In genomic region chr1:107532318-107532717, GRCh38 we compare ENCODE assay signal across 12 cellular contexts.
DNase-seq lines count a peak whose midpoint lies in the region; ATAC-seq and TF ChIP-seq lines count a peak whose summit lies in the region.
"Had no signal": no experiment of that assay in that cellular context is flagged by ENCODE, and none has a peak within 500 bp of the region (broad histone marks: within the 10 kb centered on the region; RNA-seq: fewer than 3 reads in every experiment).

No MANE protein-coding gene starts in this region.

- H3K4me1 ChIP-seq in ascending aorta, result no peaks in the 10 kb centered on the region

- DNase-seq in DMS 273 treated with DMSO at 0.1 percent for 48 hours (lab: John Stamatoyannopoulos, UW) (peak; percentile 85), NCI-H128 (lab: John Stamatoyannopoulos, UW; ENCODE audit: unreplicated experiment) (peak; percentile 73), NCI-H82 (lab: John Stamatoyannopoulos, UW) (peak; percentile 70), glutamatergic neuron (peak; percentile 44), CD1c-positive myeloid dendritic cell (ENCODE audit: extremely low spot score) (no peak), ascending aorta (ENCODE audit: low spot score in 2 of 2) (no peak)
- no peak for DNase-seq in activated CD4-positive, alpha-beta T cell treated with anti-CD3 and anti-CD28 coated beads, Interleukin-2, amount 50 U/mL, for 1 hour
- DNase-seq: activated naive CD4-positive, alpha-beta T cell treated with anti-CD3 and anti-CD28 coated beads, Interleukin-2, amount 10 ng/mL, durations not matched to agents 7 days and 5 days; MV-4-11; stimulated activated CD4-positive, alpha-beta T cell treated with anti-CD3 and anti-CD28 coated beads, Interleukin-15, amount 100 ng/mL, for 24 hours had no signal

- no peak overlapping the region for H3K4me3 ChIP-seq in ascending aorta
- H3K4me3 ChIP-seq: thoracic aorta had no signal

- H3K27me3 Mint-ChIP-seq in glutamatergic neuron (ENCODE audit: unreplicated experiment), result peaks cover 3% of the 10 kb centered on the region
- H3K27me3 Mint-ChIP-seq: activated naive CD4-positive, alpha-beta T cell treated with anti-CD3 and anti-CD28 coated beads, Interleukin-2, amount 10 ng/mL, durations not matched to agents 7 days and 5 days had no signal

- intact Hi-C loops in ascending aorta (cut with DNase I), result no loop called here

- peak overlapping the region; percentile 87 for H3K27ac Mint-ChIP-seq in glutamatergic neuron (ENCODE audit: unreplicated experiment)
- H3K27ac Mint-ChIP-seq: activated naive CD4-positive, alpha-beta T cell treated with anti-CD3 and anti-CD28 coated beads, Interleukin-2, amount 10 ng/mL, durations not matched to agents 7 days and 5 days had no signal

- peaks cover 7% of the 10 kb centered on the region for H3K9me3 Mint-ChIP-seq in glutamatergic neuron (ENCODE audit: unreplicated experiment)
- H3K9me3 Mint-ChIP-seq: activated naive CD4-positive, alpha-beta T cell treated with anti-CD3 and anti-CD28 coated beads, Interleukin-2, amount 10 ng/mL, durations not matched to agents 7 days and 5 days had no signal

- no peaks in the 10 kb centered on the region for H3K27me3 ChIP-seq in ascending aorta

- H3K4me1 Mint-ChIP-seq in glutamatergic neuron (ENCODE audit: low read depth, unreplicated experiment), result peaks cover 48% of the 10 kb centered on the region
- H3K4me1 Mint-ChIP-seq: activated naive CD4-positive, alpha-beta T cell treated with anti-CD3 and anti-CD28 coated beads, Interleukin-2, amount 10 ng/mL, durations not matched to agents 7 days and 5 days had no signal

- no peak for ATAC-seq in HG02610 (IDR thresholded peaks at IDR 0.05; ENCODE audit: unreplicated experiment)

- no peaks in the 10 kb centered on the region for H3K36me3 ChIP-seq in ascending aorta
- H3K36me3 ChIP-seq: thoracic aorta had no signal

- H3K36me3 Mint-ChIP-seq in glutamatergic neuron (ENCODE audit: unreplicated experiment), result no peaks in the 10 kb centered on the region
- H3K36me3 Mint-ChIP-seq: activated naive CD4-positive, alpha-beta T cell treated with anti-CD3 and anti-CD28 coated beads, Interleukin-2, amount 10 ng/mL, durations not matched to agents 7 days and 5 days had no signal

- H3K9me3 ChIP-seq in ascending aorta, result no peaks in the 10 kb centered on the region
- H3K9me3 ChIP-seq: thoracic aorta had no signal

- H3K4me3 Mint-ChIP-seq in glutamatergic neuron (ENCODE audit: unreplicated experiment), result peak overlapping the region; percentile 5
- H3K4me3 Mint-ChIP-seq: activated naive CD4-positive, alpha-beta T cell treated with anti-CD3 and anti-CD28 coated beads, Interleukin-2, amount 10 ng/mL, durations not matched to agents 7 days and 5 days had no signal

- H3K27ac ChIP-seq in ascending aorta, result no peak overlapping the region
- H3K27ac ChIP-seq: thoracic aorta had no signal

- TF ChIP-seq CTCF in glutamatergic neuron (IDR thresholded peaks at IDR 0.05; ENCODE audit: partially characterized antibody, unreplicated experiment), result no peak
- no peak for TF ChIP-seq CTCF in ascending aorta (IDR thresholded peaks at IDR 0.05)

Comparison
In these comparisons a context has a peak if more than half of its experiments do, and no peak if none do; other contexts are left out.
1. DNase-seq: peak in DMS 273 treated with DMSO at 0.1 percent for 48 hours (single experiment), NCI-H128 (single experiment), NCI-H82 (single experiment) and glutamatergic neuron (single experiment); none in activated CD4-positive, alpha-beta T cell treated with anti-CD3 and anti-CD28 coated beads, Interleukin-2, amount 50 U/mL, for 1 hour (single experiment), CD1c-positive myeloid dendritic cell (single experiment) and ascending aorta (0 of 2).